In genomic region chr19:14196105-14196504, GRCh38 we compare ENCODE assay signal across 8 cellular contexts. TPM values are rescaled to one million over a fixed set of nuclear protein-coding genes. Genes with fewer than 3 reads are reported as not detected.
DNase-seq lines count a peak whose midpoint lies in the region; ATAC-seq and TF ChIP-seq lines count a peak whose summit lies in the region.
"Not testable (repeated sequence)": the region's sequence is repeated elsewhere in the genome, so short reads cannot be mapped to it uniquely, and the experiment has no call there.

No MANE protein-coding gene starts in this region.

- intact Hi-C loops in mammary epithelial cell (cut with micrococcal nuclease), result loop anchor here (1.0 to 5.0 kb wide), 4 partner anchors 152 to 314 kb away; no protein-coding TSS in a partner anchor
- intact Hi-C loops in right cardiac atrium (cut with DNase I), result loop anchor here in 2 of 4 donors (5.0 kb wide), 1 partner anchor 151 kb away; no protein-coding TSS in a partner anchor
- intact Hi-C loops in prostate gland (cut with DNase I), result loop anchor here (5.0 kb wide), 1 partner anchor 151 kb away; no protein-coding TSS in a partner anchor

- in situ Hi-C loops in mammary epithelial cell (cut with MboI; ENCODE audit: low sequenced_read_pairs in 2 of 2), result loop anchor here in 1 of 2 donors (10.0 kb wide), 1 partner anchor 149 kb away; no protein-coding TSS in a partner anchor

- dilution Hi-C loops in mammary epithelial cell (cut with HindIII; ENCODE audit: low sequenced_read_pairs), result not testable (repeated sequence)

- not testable (repeated sequence) for H3K36me3 ChIP-seq in KMS-11 (ENCODE audit: insufficient read depth); mammary epithelial cell (ENCODE audit: insufficient read depth, low read length); prostate gland

- H3K27ac Mint-ChIP-seq in activated CD8-positive, alpha-beta T cell treated with anti-CD3 and anti-CD28 coated beads, Interleukin-2, amount 10 ng/mL, durations not matched to agents 7 days and 5 days, result peak overlapping the region; percentile 21

- TF ChIP-seq POLR2A in prostate gland (IDR thresholded peaks at IDR 0.05), result not testable (repeated sequence)

- H3K4me1 ChIP-seq in KMS-11 (ENCODE audit: low read depth, poor library complexity, severe bottlenecking); mammary epithelial cell (ENCODE audit: insufficient read depth, low read length); right cardiac atrium (ENCODE audit: control insufficient read depth, insufficient read depth, low read length); prostate gland (replicated peaks): not testable (repeated sequence)

- not testable (repeated sequence) for H2AFZ ChIP-seq in KMS-11 (ENCODE audit: low read depth); mammary epithelial cell (ENCODE audit: low read depth, low read length)

- DNase-seq in DMS 273 (lab: John Stamatoyannopoulos, UW; ENCODE audit: unreplicated experiment), result peak; percentile 73
- DNase-seq in RKO (ENCODE audit: low spot score), result peak; percentile 59
- peak; percentile 85 for DNase-seq in activated CD8-positive, alpha-beta T cell treated with anti-CD3 and anti-CD28 coated beads, Interleukin-2, amount 10 ng/mL, durations not matched to agents 7 days and 5 days
- DNase-seq in mammary epithelial cell, result peak; percentile 14
- DNase-seq in right cardiac atrium, result peak; percentile 73 to 87 (median 86)
- DNase-seq in prostate gland (ENCODE audit: low spot score), result not testable (repeated sequence)
- peak; percentile 87 for DNase-seq in stimulated activated naive CD8-positive, alpha-beta T cell treated with anti-CD3 and anti-CD28 coated beads, Interleukin-15, Interleukin-2, amounts not matched to agents 100 U/mL and 50 U/mL, for 24 hours

- TF ChIP-seq CTCF in KMS-11 (conservative IDR thresholded peaks at IDR 0.05; ENCODE audit: low read depth, low read length), result peak; percentile 71
- TF ChIP-seq CTCF in mammary epithelial cell (conservative IDR thresholded peaks at IDR 0.05 in 1 of 2, IDR thresholded peaks at IDR 0.05 in 1 of 2; ENCODE audit: extremely low read depth in 1 of 2, insufficient read depth in 1 of 2, low read depth in 1 of 2, low read length in 2 of 2), result peak; percentile 52 to 60
- TF ChIP-seq CTCF in prostate gland (IDR thresholded peaks at IDR 0.05), result peak in 3 of 4 experiments; percentile 36 to 57 (median 44)

- H3K9ac ChIP-seq in KMS-11; mammary epithelial cell (ENCODE audit: insufficient read depth, low read length): not testable (repeated sequence)

- BruUV-seq in mammary epithelial cell (replicated peaks; lab: Mats Ljungman, UMichigan), result not testable (repeated sequence)

- H3K27me3 Mint-ChIP-seq in activated CD8-positive, alpha-beta T cell treated with anti-CD3 and anti-CD28 coated beads, Interleukin-2, amount 10 ng/mL, durations not matched to agents 7 days and 5 days (ENCODE audit: low read depth), result not testable (repeated sequence)

- WGBS in mammary epithelial cell (ENCODE audit: low coverage, missing lambda C conversion rate), result 42% methylated on average over 7 of the region's 12 CpGs
- 42% methylated on average over 12 of the region's 12 CpGs for WGBS in right cardiac atrium
- WGBS in prostate gland, result 40% methylated on average over 12 of the region's 12 CpGs

- peaks cover 13% of the 10 kb centered on the region for H3K27me3 ChIP-seq in KMS-11 (ENCODE audit: insufficient read depth, low read depth)
- H3K27me3 ChIP-seq in mammary epithelial cell (ENCODE audit: insufficient read depth, low read length); right cardiac atrium (ENCODE audit: control insufficient read depth, insufficient read depth); prostate gland (replicated peaks; ENCODE audit: insufficient read depth): not testable (repeated sequence)

- H3K79me2 ChIP-seq in KMS-11 (ENCODE audit: insufficient read depth, low read depth); mammary epithelial cell (ENCODE audit: insufficient read depth, low read length): not testable (repeated sequence)

- not testable (repeated sequence) for H4K20me1 ChIP-seq in KMS-11 (ENCODE audit: insufficient read depth); mammary epithelial cell (ENCODE audit: insufficient read depth, low read length)

- peak; percentile 77 for ATAC-seq in activated CD8-positive, alpha-beta T cell treated with anti-CD3 and anti-CD28 coated beads, Interleukin-2, amount 10 ng/mL, durations not matched to agents 7 days and 5 days
- ATAC-seq in right cardiac atrium, result peak; percentile 35 to 61
- peak; percentile 71 for ATAC-seq in stimulated activated naive CD8-positive, alpha-beta T cell treated with anti-CD3 and anti-CD28 coated beads, Interleukin-15, Interleukin-2, amounts not matched to agents 100 U/mL and 50 U/mL, for 24 hours

- H3K4me3 Mint-ChIP-seq in activated CD8-positive, alpha-beta T cell treated with anti-CD3 and anti-CD28 coated beads, Interleukin-2, amount 10 ng/mL, durations not matched to agents 7 days and 5 days, result peak overlapping the region; percentile 7

- not testable (repeated sequence) for H3K4me3 ChIP-seq in KMS-11 (IDR thresholded peaks at IDR 0.05; ENCODE audit: insufficient read depth, low read depth, low read length); mammary epithelial cell (replicated peaks in 1 of 3; ENCODE audit: insufficient read depth in 1 of 3, low read depth in 2 of 3, low read length in 3 of 3); right cardiac atrium (ENCODE audit: low read length); prostate gland

- peak overlapping the region; percentile 27; the same call in 1 of the 2 replicates for H3K4me2 ChIP-seq in KMS-11
- not testable (repeated sequence) for H3K4me2 ChIP-seq in mammary epithelial cell (ENCODE audit: insufficient read depth, low read depth, low read length)

- H3K27ac ChIP-seq in KMS-11; mammary epithelial cell (ENCODE audit: insufficient read depth, low read depth, low read length); right cardiac atrium (ENCODE audit: low read length); prostate gland: not testable (repeated sequence)

- peaks cover 21% of the 10 kb centered on the region for H3K4me1 Mint-ChIP-seq in activated CD8-positive, alpha-beta T cell treated with anti-CD3 and anti-CD28 coated beads, Interleukin-2, amount 10 ng/mL, durations not matched to agents 7 days and 5 days (ENCODE audit: low read depth)

- POLR2A ChIA-PET in activated CD8-positive, alpha-beta T cell treated with anti-CD3 and anti-CD28 coated beads, Interleukin-2, amount 10 ng/mL, durations not matched to agents 7 days and 5 days (lab: Charles Lee), result not testable (repeated sequence)

- not testable (repeated sequence) for H3K9me3 ChIP-seq in mammary epithelial cell (replicated peaks; ENCODE audit: insufficient read depth, low read length); right cardiac atrium (ENCODE audit: control insufficient read depth, low read length); prostate gland

- CTCF ChIA-PET in activated CD8-positive, alpha-beta T cell treated with anti-CD3 and anti-CD28 coated beads, Interleukin-2, amount 10 ng/mL, durations not matched to agents 7 days and 5 days (lab: Charles Lee), result interaction anchor here (1.0 to 7.7 kb wide), 6 partner anchors 59 to 219 kb away, joined by 3 to 117 read pairs (median 4); no protein-coding TSS in a partner anchor
- CTCF ChIA-PET in mammary epithelial cell (lab: Charles Lee; ENCODE audit: low non-redundant PET), result interaction anchor here (0.6 kb wide), 1 partner anchor 25 kb away, joined by 5 read pairs; no protein-coding TSS in a partner anchor

- H3K36me3 Mint-ChIP-seq in activated CD8-positive, alpha-beta T cell treated with anti-CD3 and anti-CD28 coated beads, Interleukin-2, amount 10 ng/mL, durations not matched to agents 7 days and 5 days (ENCODE audit: low read depth), result not testable (repeated sequence)

- H3K9me3 Mint-ChIP-seq in activated CD8-positive, alpha-beta T cell treated with anti-CD3 and anti-CD28 coated beads, Interleukin-2, amount 10 ng/mL, durations not matched to agents 7 days and 5 days (ENCODE audit: insufficient read depth), result not testable (repeated sequence)

RNA-seq across cellular contexts. Expression of gene ADGRL1, which starts 9.9 kb away (rescaled TPM):
- 1 to 10 TPM; 6.3 to 7.7 TPM for total RNA-seq in activated CD8-positive, alpha-beta T cell treated with anti-CD3 and anti-CD28 coated beads, Interleukin-2, amount 10 ng/mL, durations not matched to agents 7 days and 5 days
- total RNA-seq in mammary epithelial cell (10 to 100 TPM in 1 of 2 donors, 1 to 10 TPM in 1; 9.0 to 14.9 TPM), right cardiac atrium (10 to 100 TPM; 28.4 to 36.9 (median 34.0) TPM), prostate gland (10 to 100 TPM; 13.0 to 44.1 TPM)
- polyA plus RNA-seq in mammary epithelial cell (5.7 TPM), right cardiac atrium (20.1 TPM)
- polyA minus RNA-seq in mammary epithelial cell, result 35.6 TPM

RNA-seq across cellular contexts. Expression of gene ASF1B, which starts 59.7 kb away (rescaled TPM):
- 100 to 1,000 TPM; 131 TPM for total RNA-seq in activated CD8-positive, alpha-beta T cell treated with anti-CD3 and anti-CD28 coated beads, Interleukin-2, amount 10 ng/mL, durations not matched to agents 7 days and 5 days
- total RNA-seq in mammary epithelial cell (10 to 100 TPM in 1 of 2 donors, 1 to 10 TPM in 1; 2.5 to 23.4 TPM), right cardiac atrium (1 to 10 TPM in 3 of 4 donors, under 1 TPM in 1; 0.56 to 1.4 (median 1.2) TPM), prostate gland (10 to 100 TPM in 1 of 2 donors, 1 to 10 TPM in 1; 5.1 to 19.7 TPM)
- polyA plus RNA-seq in mammary epithelial cell (43.5 TPM), right cardiac atrium (0.29 TPM)
- 70.1 TPM for polyA minus RNA-seq in mammary epithelial cell

Comparison
In these comparisons a context has a peak if more than half of its experiments do, and no peak if none do; other contexts are left out.
1. RNA of gene ASF1B, which starts 59.7 kb away (total RNA-seq): 131 TPM in activated CD8-positive, alpha-beta T cell treated with anti-CD3 and anti-CD28 coated beads, Interleukin-2, amount 10 ng/mL, durations not matched to agents 7 days and 5 days; 2.5 to 23.4 TPM in mammary epithelial cell, 5.1 to 19.7 TPM in prostate gland and 0.56 to 1.4 TPM in right cardiac atrium; every median in the first group is over 4 times any median in the second.
2. Peak in every context shown above with its lines, with median percentiles within 50 percentile points of each other: CTCF ChIP-seq and ATAC-seq.